ENCODE assay signal across 2 cellular contexts in the genomic region with DNA sequence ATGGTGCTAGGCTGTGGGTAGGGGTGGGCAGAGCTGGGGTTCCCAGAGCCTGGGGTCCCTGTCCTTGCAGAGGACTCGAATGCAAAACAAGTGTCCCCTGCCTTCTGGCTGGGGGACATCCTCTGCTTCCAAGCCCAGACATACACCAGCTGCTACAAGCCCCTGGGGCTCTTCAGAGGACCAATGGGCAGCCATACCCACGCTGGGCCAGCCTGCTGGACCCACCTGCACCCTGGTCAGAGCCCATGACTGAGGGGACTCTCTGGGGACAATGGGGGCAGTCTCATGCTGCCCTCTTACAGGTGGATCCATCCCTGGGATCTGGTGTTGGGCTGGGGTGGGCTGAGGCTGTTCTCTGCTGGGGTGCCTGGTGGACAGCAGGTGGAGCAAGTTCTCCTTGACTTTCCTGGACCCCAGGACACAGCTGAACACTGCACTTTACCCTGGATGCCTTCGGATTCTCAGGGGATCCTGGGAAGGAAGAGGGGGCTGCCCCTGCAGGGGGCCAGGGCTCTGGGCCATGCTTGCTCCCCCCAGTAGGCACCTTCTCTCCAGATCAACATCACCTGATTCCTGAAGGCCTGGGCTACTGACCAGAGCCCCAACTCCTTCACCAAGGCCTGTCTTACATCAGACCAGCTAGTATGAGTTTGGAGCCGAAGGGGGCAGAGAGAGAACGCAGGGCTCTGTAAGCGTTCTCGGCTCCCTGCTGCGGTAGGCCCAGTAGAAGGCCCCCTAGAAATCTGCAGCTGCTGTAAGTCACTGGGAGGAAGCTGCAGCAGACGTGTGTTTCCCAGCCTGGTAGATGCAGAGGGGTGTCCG.
TF ChIP-seq lines count a peak whose summit lies in the region.

No MANE protein-coding gene starts in this region.

TF ChIP-seq in HEK293, 187 proteins besides CTCF, POLR2A, EP300 and RAD21 (continues in another document):
- TF ChIP-seq ZNF175 (tag by site-specific recombination; IDR thresholded peaks at IDR 0.05) (no peak), ZNF341 (tag by site-specific recombination; IDR thresholded peaks at IDR 0.05; ENCODE audit: low read depth) (no peak), ZNF426 (tag by site-specific recombination; IDR thresholded peaks at IDR 0.05) (no peak), ZNF501 (tag by site-specific recombination; IDR thresholded peaks at IDR 0.05) (no peak), ZNF561 (tag by site-specific recombination; IDR thresholded peaks at IDR 0.05; ENCODE audit: borderline replicate concordance) (no peak), ZBTB21 (tag by site-specific recombination; IDR thresholded peaks at IDR 0.05) (no peak), ZNF114 (tag by site-specific recombination; IDR thresholded peaks at IDR 0.05) (no peak), ZFP37 (tag by site-specific recombination; IDR thresholded peaks at IDR 0.05) (no peak), ZNF366 (tag by site-specific recombination; conservative IDR thresholded peaks at IDR 0.05) (no peak), TRIM28 (IDR thresholded peaks at IDR 0.05; ENCODE audit: borderline replicate concordance, low read length) (no peak)
- TF ChIP-seq, protein P1, sequence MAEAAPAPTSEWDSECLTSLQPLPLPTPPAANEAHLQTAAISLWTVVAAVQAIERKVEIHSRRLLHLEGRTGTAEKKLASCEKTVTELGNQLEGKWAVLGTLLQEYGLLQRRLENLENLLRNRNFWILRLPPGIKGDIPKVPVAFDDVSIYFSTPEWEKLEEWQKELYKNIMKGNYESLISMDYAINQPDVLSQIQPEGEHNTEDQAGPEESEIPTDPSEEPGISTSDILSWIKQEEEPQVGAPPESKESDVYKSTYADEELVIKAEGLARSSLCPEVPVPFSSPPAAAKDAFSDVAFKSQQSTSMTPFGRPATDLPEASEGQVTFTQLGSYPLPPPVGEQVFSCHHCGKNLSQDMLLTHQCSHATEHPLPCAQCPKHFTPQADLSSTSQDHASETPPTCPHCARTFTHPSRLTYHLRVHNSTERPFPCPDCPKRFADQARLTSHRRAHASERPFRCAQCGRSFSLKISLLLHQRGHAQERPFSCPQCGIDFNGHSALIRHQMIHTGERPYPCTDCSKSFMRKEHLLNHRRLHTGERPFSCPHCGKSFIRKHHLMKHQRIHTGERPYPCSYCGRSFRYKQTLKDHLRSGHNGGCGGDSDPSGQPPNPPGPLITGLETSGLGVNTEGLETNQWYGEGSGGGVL (tag by site-specific recombination; IDR thresholded peaks at IDR 0.05) = no peak
- TF ChIP-seq, protein P2, sequence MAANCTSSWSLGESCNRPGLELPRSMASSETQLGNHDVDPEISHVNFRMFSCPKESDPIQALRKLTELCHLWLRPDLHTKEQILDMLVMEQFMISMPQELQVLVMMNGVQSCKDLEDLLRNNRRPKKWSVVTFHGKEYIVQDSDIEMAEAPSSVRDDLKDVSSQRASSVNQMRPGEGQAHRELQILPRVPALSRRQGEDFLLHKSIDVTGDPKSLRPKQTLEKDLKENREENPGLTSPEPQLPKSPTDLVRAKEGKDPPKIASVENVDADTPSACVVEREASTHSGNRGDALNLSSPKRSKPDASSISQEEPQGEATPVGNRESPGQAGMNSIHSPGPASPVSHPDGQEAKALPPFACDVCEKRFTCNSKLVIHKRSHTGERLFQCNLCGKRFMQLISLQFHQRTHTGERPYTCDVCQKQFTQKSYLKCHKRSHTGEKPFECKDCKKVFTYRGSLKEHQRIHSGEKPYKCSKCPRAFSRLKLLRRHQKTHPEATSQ (tag by site-specific recombination; IDR thresholded peaks at IDR 0.05) = no peak
- TF ChIP-seq, protein P3, sequence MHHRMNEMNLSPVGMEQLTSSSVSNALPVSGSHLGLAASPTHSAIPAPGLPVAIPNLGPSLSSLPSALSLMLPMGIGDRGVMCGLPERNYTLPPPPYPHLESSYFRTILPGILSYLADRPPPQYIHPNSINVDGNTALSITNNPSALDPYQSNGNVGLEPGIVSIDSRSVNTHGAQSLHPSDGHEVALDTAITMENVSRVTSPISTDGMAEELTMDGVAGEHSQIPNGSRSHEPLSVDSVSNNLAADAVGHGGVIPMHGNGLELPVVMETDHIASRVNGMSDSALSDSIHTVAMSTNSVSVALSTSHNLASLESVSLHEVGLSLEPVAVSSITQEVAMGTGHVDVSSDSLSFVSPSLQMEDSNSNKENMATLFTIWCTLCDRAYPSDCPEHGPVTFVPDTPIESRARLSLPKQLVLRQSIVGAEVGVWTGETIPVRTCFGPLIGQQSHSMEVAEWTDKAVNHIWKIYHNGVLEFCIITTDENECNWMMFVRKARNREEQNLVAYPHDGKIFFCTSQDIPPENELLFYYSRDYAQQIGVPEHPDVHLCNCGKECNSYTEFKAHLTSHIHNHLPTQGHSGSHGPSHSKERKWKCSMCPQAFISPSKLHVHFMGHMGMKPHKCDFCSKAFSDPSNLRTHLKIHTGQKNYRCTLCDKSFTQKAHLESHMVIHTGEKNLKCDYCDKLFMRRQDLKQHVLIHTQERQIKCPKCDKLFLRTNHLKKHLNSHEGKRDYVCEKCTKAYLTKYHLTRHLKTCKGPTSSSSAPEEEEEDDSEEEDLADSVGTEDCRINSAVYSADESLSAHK (tag by site-specific recombination; IDR thresholded peaks at IDR 0.05) = no peak
- TF ChIP-seq, protein P4, sequence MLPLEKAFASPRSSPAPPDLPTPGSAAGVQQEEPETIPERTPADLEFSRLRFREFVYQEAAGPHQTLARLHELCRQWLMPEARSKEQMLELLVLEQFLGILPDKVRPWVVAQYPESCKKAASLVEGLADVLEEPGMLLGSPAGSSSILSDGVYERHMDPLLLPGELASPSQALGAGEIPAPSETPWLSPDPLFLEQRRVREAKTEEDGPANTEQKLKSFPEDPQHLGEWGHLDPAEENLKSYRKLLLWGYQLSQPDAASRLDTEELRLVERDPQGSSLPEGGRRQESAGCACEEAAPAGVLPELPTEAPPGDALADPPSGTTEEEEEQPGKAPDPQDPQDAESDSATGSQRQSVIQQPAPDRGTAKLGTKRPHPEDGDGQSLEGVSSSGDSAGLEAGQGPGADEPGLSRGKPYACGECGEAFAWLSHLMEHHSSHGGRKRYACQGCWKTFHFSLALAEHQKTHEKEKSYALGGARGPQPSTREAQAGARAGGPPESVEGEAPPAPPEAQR (tag by site-specific recombination; IDR thresholded peaks at IDR 0.05) = no peak
- TF ChIP-seq, protein P5, sequence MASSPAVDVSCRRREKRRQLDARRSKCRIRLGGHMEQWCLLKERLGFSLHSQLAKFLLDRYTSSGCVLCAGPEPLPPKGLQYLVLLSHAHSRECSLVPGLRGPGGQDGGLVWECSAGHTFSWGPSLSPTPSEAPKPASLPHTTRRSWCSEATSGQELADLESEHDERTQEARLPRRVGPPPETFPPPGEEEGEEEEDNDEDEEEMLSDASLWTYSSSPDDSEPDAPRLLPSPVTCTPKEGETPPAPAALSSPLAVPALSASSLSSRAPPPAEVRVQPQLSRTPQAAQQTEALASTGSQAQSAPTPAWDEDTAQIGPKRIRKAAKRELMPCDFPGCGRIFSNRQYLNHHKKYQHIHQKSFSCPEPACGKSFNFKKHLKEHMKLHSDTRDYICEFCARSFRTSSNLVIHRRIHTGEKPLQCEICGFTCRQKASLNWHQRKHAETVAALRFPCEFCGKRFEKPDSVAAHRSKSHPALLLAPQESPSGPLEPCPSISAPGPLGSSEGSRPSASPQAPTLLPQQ (tag by site-specific recombination; IDR thresholded peaks at IDR 0.05) = no peak
- TF ChIP-seq, protein P6, sequence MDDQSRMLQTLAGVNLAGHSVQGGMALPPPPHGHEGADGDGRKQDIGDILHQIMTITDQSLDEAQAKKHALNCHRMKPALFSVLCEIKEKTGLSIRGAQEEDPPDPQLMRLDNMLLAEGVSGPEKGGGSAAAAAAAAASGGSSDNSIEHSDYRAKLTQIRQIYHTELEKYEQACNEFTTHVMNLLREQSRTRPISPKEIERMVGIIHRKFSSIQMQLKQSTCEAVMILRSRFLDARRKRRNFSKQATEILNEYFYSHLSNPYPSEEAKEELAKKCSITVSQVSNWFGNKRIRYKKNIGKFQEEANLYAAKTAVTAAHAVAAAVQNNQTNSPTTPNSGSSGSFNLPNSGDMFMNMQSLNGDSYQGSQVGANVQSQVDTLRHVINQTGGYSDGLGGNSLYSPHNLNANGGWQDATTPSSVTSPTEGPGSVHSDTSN (CRISPR knock-in tag; IDR thresholded peaks at IDR 0.05) = no peak

TF ChIP-seq in K562, 482 proteins besides CTCF, POLR2A, EP300 and RAD21:
- TF ChIP-seq HNRNPK (IDR thresholded peaks at IDR 0.05; ENCODE audit: low read depth, low read length, poor library complexity, severe bottlenecking) (no peak), IRF2 (CRISPR knock-in tag; IDR thresholded peaks at IDR 0.05) (no peak), HNRNPH1 (optimal IDR thresholded peaks at IDR 0.05; ENCODE audit: low read depth, low read length) (no peak), BRF1 (IDR thresholded peaks at IDR 0.05; ENCODE audit: borderline replicate concordance, extremely low read depth, insufficient read length) (no peak), MAFF (IDR thresholded peaks at IDR 0.05; ENCODE audit: low read length) (no peak), PHTF2 (CRISPR knock-in tag; IDR thresholded peaks at IDR 0.05) (no peak)
